Comparison of ENCODE assay signal across 23 cellular contexts in the genomic region with DNA sequence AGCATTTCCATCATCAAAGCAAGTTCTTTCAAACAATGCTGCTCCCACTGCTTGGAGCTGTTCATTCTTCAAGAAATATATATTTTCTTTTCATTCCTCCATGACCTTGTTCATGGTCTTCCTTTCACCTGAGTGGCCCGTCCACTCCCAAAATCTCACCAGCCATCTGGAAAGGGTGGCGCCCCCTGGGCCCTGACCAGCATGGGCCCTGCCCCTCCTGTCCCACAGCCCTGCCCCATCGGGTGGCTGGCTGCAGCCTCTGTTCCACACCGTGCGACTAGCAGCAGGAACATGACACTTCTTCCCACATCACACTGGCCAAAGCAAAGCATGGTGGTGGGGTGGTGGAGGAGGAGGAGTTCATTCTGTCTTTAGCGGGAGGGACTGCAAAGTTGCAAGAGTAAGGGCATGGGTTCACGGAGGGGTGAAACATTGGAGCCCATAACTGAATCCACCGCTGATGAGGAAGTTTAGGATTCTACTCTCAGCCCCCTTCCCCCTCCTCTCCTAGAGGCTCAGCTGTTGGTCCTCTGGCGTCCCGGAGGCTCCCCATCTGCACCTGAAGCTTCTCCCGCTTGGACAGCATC.
DNase-seq lines count a peak whose midpoint lies in the region; ATAC-seq and TF ChIP-seq lines count a peak whose summit lies in the region.
"Had no signal": no experiment of that assay in that cellular context is flagged by ENCODE, and none has a peak within 500 bp of the region (broad histone marks: within the 10 kb centered on the region; RNA-seq: fewer than 3 reads in every experiment).

No MANE protein-coding gene starts in this region.

- no peak overlapping the region for H3K27ac ChIP-seq in parathyroid adenoma
- H3K27ac ChIP-seq: GM23248 had no signal

- no peaks in the 10 kb centered on the region for H3K36me3 ChIP-seq in parathyroid adenoma (ENCODE audit: control insufficient read depth, insufficient read depth, low read length)
- H3K36me3 ChIP-seq: HAP-1, MG63 had no signal

- H3K79me2 ChIP-seq in parathyroid adenoma: no peaks in the 10 kb centered on the region

- CTCF ChIA-PET in activated CD8-positive, alpha-beta memory T cell treated with anti-CD3 and anti-CD28 coated beads, Interleukin-2, amount 10 ng/mL, durations not matched to agents 7 days and 5 days (lab: Charles Lee): no interaction called here

- H3K36me3 Mint-ChIP-seq in activated CD8-positive, alpha-beta memory T cell treated with anti-CD3 and anti-CD28 coated beads, Interleukin-2, amount 10 ng/mL, durations not matched to agents 7 days and 5 days: no peaks in the 10 kb centered on the region
- no peaks in the 10 kb centered on the region for H3K36me3 Mint-ChIP-seq in T-helper 17 cell (ENCODE audit: low read depth)
- H3K36me3 Mint-ChIP-seq: CD8-positive, alpha-beta T cell had no signal

- TF ChIP-seq CTCF in parathyroid adenoma (IDR thresholded peaks at IDR 0.05): no peak

- H3K4me1 Mint-ChIP-seq in activated CD8-positive, alpha-beta memory T cell treated with anti-CD3 and anti-CD28 coated beads, Interleukin-2, amount 10 ng/mL, durations not matched to agents 7 days and 5 days: no peaks in the 10 kb centered on the region
- H3K4me1 Mint-ChIP-seq in T-helper 17 cell: no peaks in the 10 kb centered on the region

- H3K4me3 Mint-ChIP-seq in activated CD8-positive, alpha-beta memory T cell treated with anti-CD3 and anti-CD28 coated beads, Interleukin-2, amount 10 ng/mL, durations not matched to agents 7 days and 5 days: no peak overlapping the region
- H3K4me3 Mint-ChIP-seq in T-helper 17 cell: no peak overlapping the region
- H3K4me3 Mint-ChIP-seq: CD8-positive, alpha-beta T cell had no signal

- no peak overlapping the region for H3K4me3 ChIP-seq in parathyroid adenoma (ENCODE audit: low read depth, low read length)
- H3K4me3 ChIP-seq: GM23248, HAP-1, K562, MG63 had no signal

- no peak overlapping the region for H3K27ac Mint-ChIP-seq in activated CD8-positive, alpha-beta memory T cell treated with anti-CD3 and anti-CD28 coated beads, Interleukin-2, amount 10 ng/mL, durations not matched to agents 7 days and 5 days
- H3K27ac Mint-ChIP-seq in T-helper 17 cell: no peak overlapping the region
- H3K27ac Mint-ChIP-seq: CD8-positive, alpha-beta T cell had no signal

- no peak overlapping the region for H3K9ac ChIP-seq in parathyroid adenoma
- H3K9ac ChIP-seq: GM23248, SK-N-SH had no signal

- ATAC-seq in activated CD8-positive, alpha-beta memory T cell treated with anti-CD3 and anti-CD28 coated beads, Interleukin-2, amount 10 ng/mL, durations not matched to agents 7 days and 5 days: no peak
- ATAC-seq in HG03354 (IDR thresholded peaks at IDR 0.05; ENCODE audit: poor library complexity, severe bottlenecking, unreplicated experiment) (no peak), T-helper 17 cell (no peak)
- ATAC-seq: CD8-positive, alpha-beta T cell; HepG2; K562 had no signal

- H3K9me3 Mint-ChIP-seq in activated CD8-positive, alpha-beta memory T cell treated with anti-CD3 and anti-CD28 coated beads, Interleukin-2, amount 10 ng/mL, durations not matched to agents 7 days and 5 days (ENCODE audit: low read depth): no peaks in the 10 kb centered on the region
- H3K9me3 Mint-ChIP-seq: CD8-positive, alpha-beta T cell had no signal

- DNase-seq in activated CD8-positive, alpha-beta memory T cell treated with anti-CD3 and anti-CD28 coated beads, Interleukin-2, amount 10 ng/mL, durations not matched to agents 7 days and 5 days: peak; percentile 16
- DNase-seq in activated CD8-positive, alpha-beta memory T cell treated with anti-CD3 and anti-CD28 coated beads for 24 hours: no peak
- DNase-seq in ecto neural progenitor cell (ENCODE audit: low spot score) (peak; percentile 23), SKM-1 (lab: John Stamatoyannopoulos, UW; ENCODE audit: unreplicated experiment) (no peak), T-helper 17 cell (no peak)
- DNase-seq: AML-193, C1 segment of cervical spinal cord, DMS153, GM23248, MG63, NCI-H1105 treated with DMSO at 0.1 percent for 48 hours, NCI-H2081 treated with DMSO at 0.1 percent for 48 hours, NCI-H2171 treated with DMSO at 0.1 percent for 48 hours, NCI-H446, NCI-H526, Right ventricle myocardium superior, SK-N-SH had no signal

- H3K27me3 ChIP-seq in parathyroid adenoma (ENCODE audit: control insufficient read depth, insufficient read depth, low read length): no peaks in the 10 kb centered on the region
- H3K27me3 ChIP-seq: MG63 had no signal

- peaks cover 21% of the 10 kb centered on the region for H3K4me1 ChIP-seq in parathyroid adenoma
- H3K4me1 ChIP-seq: HAP-1 had no signal

- H3K27me3 Mint-ChIP-seq in activated CD8-positive, alpha-beta memory T cell treated with anti-CD3 and anti-CD28 coated beads, Interleukin-2, amount 10 ng/mL, durations not matched to agents 7 days and 5 days: no peaks in the 10 kb centered on the region
- peaks cover 7% of the 10 kb centered on the region for H3K27me3 Mint-ChIP-seq in T-helper 17 cell

- H3K4me2 ChIP-seq in parathyroid adenoma (ENCODE audit: low read length): no peak overlapping the region
- H3K4me2 ChIP-seq: SK-N-SH had no signal

- no peaks in the 10 kb centered on the region for H3K9me3 ChIP-seq in parathyroid adenoma (ENCODE audit: control insufficient read depth, low read length)
- no peaks in the 10 kb centered on the region for H3K9me3 ChIP-seq in T-helper 17 cell (ENCODE audit: control insufficient read depth, low read length, poor library complexity, severe bottlenecking)
- H3K9me3 ChIP-seq: HAP-1, MG63, SK-N-SH had no signal

- peak overlapping the region; percentile 53 for H2AFZ ChIP-seq in parathyroid adenoma
- H2AFZ ChIP-seq: GM23248 had no signal

Comparison
In these comparisons a context has a peak if more than half of its experiments do, and no peak if none do; other contexts are left out.
1. DNase-seq: peak in activated CD8-positive, alpha-beta memory T cell treated with anti-CD3 and anti-CD28 coated beads, Interleukin-2, amount 10 ng/mL, durations not matched to agents 7 days and 5 days (single experiment) and ecto neural progenitor cell (single experiment); none in activated CD8-positive, alpha-beta memory T cell treated with anti-CD3 and anti-CD28 coated beads for 24 hours (single experiment), SKM-1 (single experiment) and T-helper 17 cell (0 of 3).